Comparison of ENCODE assay signal across 8 cellular contexts in the genomic region with DNA sequence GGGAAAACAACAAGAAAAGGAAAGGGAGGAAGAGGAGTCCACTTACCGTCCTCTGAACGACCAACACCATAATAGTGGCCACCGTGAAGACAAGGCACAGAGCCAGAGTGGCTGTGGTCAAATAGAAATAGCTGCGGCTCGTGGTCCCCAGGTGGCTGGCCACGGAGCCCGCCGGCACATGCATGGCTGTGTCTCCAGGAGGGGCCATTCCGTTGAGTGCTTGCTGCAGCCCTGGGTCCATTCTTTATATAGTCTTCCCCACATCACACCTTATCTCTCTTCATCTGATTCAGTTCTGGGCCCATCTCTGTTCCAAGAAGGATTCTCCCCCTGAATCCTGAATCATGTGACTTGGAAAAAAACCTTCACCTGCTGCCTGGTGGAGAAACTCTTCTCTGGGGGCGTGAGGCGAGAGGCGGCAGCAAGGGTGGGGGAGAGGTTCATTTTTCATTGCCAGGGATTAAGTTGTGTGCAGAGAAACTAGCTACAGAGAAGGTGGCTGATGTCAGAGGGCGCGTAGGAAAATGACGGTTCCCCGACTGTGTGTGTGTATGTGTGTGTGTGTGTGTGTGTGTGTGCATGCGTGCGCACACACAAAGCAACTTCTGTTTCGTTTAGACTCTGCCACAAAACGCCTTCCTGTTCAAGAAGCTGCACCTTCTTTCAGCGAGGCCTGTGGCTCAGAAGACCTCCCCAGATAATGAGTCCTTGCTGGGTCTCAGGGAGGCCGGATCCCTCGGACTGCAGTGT. TPM values are rescaled to one million over a fixed set of nuclear protein-coding genes. Genes with fewer than 3 reads are reported as not detected.
A peak's percentile ranks its signal among the peaks of the same experiment; 100 is the strongest.
DNase-seq lines count a peak whose midpoint lies in the region; ATAC-seq and TF ChIP-seq lines count a peak whose summit lies in the region.

Gene TNFSF8, minus strand, starts transcription at position 529 of the 750 bp plus-strand sequence. Its CDS starts 288 bp downstream, at position 241.

- peak; percentile 65 for ATAC-seq in GM18868 (IDR thresholded peaks at IDR 0.05; ENCODE audit: unreplicated experiment)

- H3K4me1 ChIP-seq in ascending aorta: no peaks in the 10 kb centered on the region

- peak within 1 kb of the TSS; percentile 38 to 42 for H3K27ac ChIP-seq in ascending aorta

- intact Hi-C loops in T-helper 2 cell treated with Interferon-gamma antibody and Interleukin-4, amounts not matched to agents 100 ng/mL and 5 ng/mL, for 36 hours (cut with micrococcal nuclease): loop anchor here (1.0 to 10.0 kb wide), 8 partner anchors 9 to 345 kb away; partner anchors contain the start of genes ATP6V1G1 and TNFSF15
- intact Hi-C loops in ascending aorta (cut with DNase I): no loop called here

- H3K27me3 ChIP-seq in ascending aorta (no peaks in the 10 kb centered on the region), MG63 (no peaks in the 10 kb centered on the region)

- DNase-seq in ascending aorta (ENCODE audit: low spot score in 2 of 2): no peak
- peak; percentile 54 to 84 (median 67) for DNase-seq in stimulated activated CD4-positive, alpha-beta T cell treated with anti-CD3 and anti-CD28 coated beads, Interleukin-12 subunit alpha, Interleukin-12 subunit beta, amount 100 ng/mL, for 48 hours (ENCODE audit: low read depth in 2 of 3, low spot score in 1 of 3)
- DNase-seq in HuH-7 (ENCODE audit: low spot score): no peak
- DNase-seq in MG63: no peak
- DNase-seq in DMS79 (lab: John Stamatoyannopoulos, UW): no peak
- DNase-seq in mesothelial cell of epicardium (ENCODE audit: low spot score in 2 of 2, unreplicated experiment in 2 of 2): no peak

- H3K36me3 ChIP-seq in ascending aorta: no peaks in the 10 kb centered on the region
- H3K36me3 ChIP-seq in MG63: no peaks in the 10 kb centered on the region

- peaks cover 39% of the 10 kb centered on the region for H3K4me1 Mint-ChIP-seq in mesothelial cell of epicardium

- H3K27ac Mint-ChIP-seq in mesothelial cell of epicardium: no peak within 1 kb of the TSS

- TF ChIP-seq CTCF in ascending aorta (IDR thresholded peaks at IDR 0.05) (no peak), mesothelial cell of epicardium (IDR thresholded peaks at IDR 0.05; ENCODE audit: unreplicated experiment) (no peak)

- no peaks in the 10 kb centered on the region for H3K9me3 ChIP-seq in ascending aorta
- no peaks in the 10 kb centered on the region for H3K9me3 ChIP-seq in MG63

- no peaks in the 10 kb centered on the region for H3K36me3 Mint-ChIP-seq in mesothelial cell of epicardium

- H3K4me3 Mint-ChIP-seq in mesothelial cell of epicardium: no peak within 1 kb of the TSS

- H3K4me3 ChIP-seq in ascending aorta (peak within 1 kb of the TSS in 1 of 2 donors; percentile 43), MG63 (no peak within 1 kb of the TSS)

- H3K9me3 Mint-ChIP-seq in mesothelial cell of epicardium: no peaks in the 10 kb centered on the region

- no peaks in the 10 kb centered on the region for H3K27me3 Mint-ChIP-seq in mesothelial cell of epicardium (ENCODE audit: low read depth)

RNA-seq across cellular contexts. Expression of gene TNFSF8, which starts in this region (rescaled TPM):
- total RNA-seq in T-helper 2 cell treated with Interferon-gamma antibody and Interleukin-4, amounts not matched to agents 100 ng/mL and 5 ng/mL, for 36 hours: 48.5 and 51.1 TPM in 2 replicates
- total RNA-seq in ascending aorta (0.96 TPM), mesothelial cell of epicardium (not detected in 3 replicates)
- not detected in 2 replicates for total RNA-seq in MG63 (2014; rRNA removed; shearing (Covaris generic); ENCODE audit: low replicate concordance)

Comparison
In these comparisons a context has a peak if more than half of its experiments do, and no peak if none do; other contexts are left out.
1. RNA of gene TNFSF8 (total RNA-seq): 48.5 to 51.1 TPM in T-helper 2 cell treated with Interferon-gamma antibody and Interleukin-4, amounts not matched to agents 100 ng/mL and 5 ng/mL, for 36 hours; 0.96 TPM in ascending aorta (single experiment), not detected in mesothelial cell of epicardium and not detected in MG63; every median in the first group is over 10 times any median in the second.
2. DNase-seq: peak in stimulated activated CD4-positive, alpha-beta T cell treated with anti-CD3 and anti-CD28 coated beads, Interleukin-12 subunit alpha, Interleukin-12 subunit beta, amount 100 ng/mL, for 48 hours (3 of 3); none in ascending aorta (0 of 2), HuH-7 (single experiment), MG63 (single experiment), DMS79 (single experiment) and mesothelial cell of epicardium (0 of 2).